20 cellular contexts compared by ENCODE assay signal in genomic region chr17:59300941-59301340, GRCh38.
"Had no signal": no experiment of that assay in that cellular context is flagged by ENCODE, and none has a peak within 500 bp of the region (broad histone marks: within the 10 kb centered on the region; RNA-seq: fewer than 3 reads in every experiment).

No MANE protein-coding gene starts in this region.

- H3K4me1 Mint-ChIP-seq: immature natural killer cell had no signal

- H3K27me3 Mint-ChIP-seq: type B pancreatic cell had no signal

- FAIRE-seq: bronchial epithelial cell, small intestine had no signal

- H3K4me3 ChIP-seq: gastrocnemius medialis, heart right ventricle, left ventricle myocardium inferior, ovary, right lobe of liver, testis had no signal

- H3K27me3 ChIP-seq: gastrocnemius medialis, heart right ventricle, ovary, right lobe of liver, testis had no signal

- H3K4me1 ChIP-seq: heart right ventricle, left ventricle myocardium inferior had no signal

- H3K27ac ChIP-seq: gastrocnemius medialis, heart right ventricle, left ventricle myocardium inferior, ovary, right lobe of liver, testis had no signal

- DNase-seq: activated CD4-positive, alpha-beta T cell treated with anti-CD3 and anti-CD28 coated beads for 1 hour; activated CD8-positive, alpha-beta memory T cell treated with anti-CD3 and anti-CD28 coated beads for 24 hours; cerebellar nuclear complex; cortex of kidney; effector CD4-positive, alpha-beta T cell; gastrocnemius medialis; heart right ventricle; immature natural killer cell; kidney glomerular epithelial cell; left ventricle myocardium inferior; ovary; right lobe of liver; small intestine; stimulated activated CD4-positive, alpha-beta T cell treated with anti-CD3 and anti-CD28 coated beads, Interleukin-4, amount 100 ng/mL, for 1 hour; testis had no signal

- H3K36me3 ChIP-seq: gastrocnemius medialis, heart right ventricle, left ventricle myocardium inferior, ovary, right lobe of liver had no signal

- H3K9me3 ChIP-seq: gastrocnemius medialis, heart right ventricle, left ventricle myocardium inferior, ovary, right lobe of liver, testis had no signal

- H3K27ac Mint-ChIP-seq: activated naive CD8-positive, alpha-beta T cell; activated T-helper 1 cell treated with anti-CD3 and anti-CD28 coated beads, Interleukin-12 subunit alpha, Interleukin-12 subunit beta, Interleukin-2, Interleukin-4 antibody, amounts not matched to agents 30 ng/mL and 10 ng/mL and 1 ng/mL, durations not matched to agents 14 hours and 24 hours and 36 hours; immature natural killer cell; type B pancreatic cell had no signal

- ATAC-seq: esophagus mucosa, gastrocnemius medialis, heart right ventricle, right lobe of liver had no signal

- H3K4me3 Mint-ChIP-seq: activated naive CD8-positive, alpha-beta T cell; activated T-helper 1 cell treated with anti-CD3 and anti-CD28 coated beads, Interleukin-12 subunit alpha, Interleukin-12 subunit beta, Interleukin-2, Interleukin-4 antibody, amounts not matched to agents 30 ng/mL and 10 ng/mL and 1 ng/mL, durations not matched to agents 14 hours and 24 hours and 36 hours; immature natural killer cell; type B pancreatic cell had no signal

- H3K36me3 Mint-ChIP-seq: activated naive CD8-positive, alpha-beta T cell; immature natural killer cell; type B pancreatic cell had no signal

- H3K9me3 Mint-ChIP-seq: activated T-helper 1 cell treated with anti-CD3 and anti-CD28 coated beads, Interleukin-12 subunit alpha, Interleukin-12 subunit beta, Interleukin-2, Interleukin-4 antibody, amounts not matched to agents 30 ng/mL and 10 ng/mL and 1 ng/mL, durations not matched to agents 14 hours and 24 hours and 36 hours; immature natural killer cell had no signal
